In genomic region chr10:86298501-86299001, GRCh38 we compare ENCODE assay signal across 21 cellular contexts.
"Had no signal": no experiment of that assay in that cellular context is flagged by ENCODE, and none has a peak within 500 bp of the region (broad histone marks: within the 10 kb centered on the region; RNA-seq: fewer than 3 reads in every experiment).

No MANE protein-coding gene starts in this region.

- H3K27ac ChIP-seq: colonic mucosa, esophagus squamous epithelium, right atrium auricular region, thoracic aorta had no signal

- H3K4me1 ChIP-seq: colonic mucosa, esophagus squamous epithelium, right atrium auricular region had no signal

- ATAC-seq: activated T-cell treated with anti-CD3 and anti-CD28 coated beads, Interleukin-2, amount 50 U/mL, for 4 hours; natural killer cell treated with Interleukin-12 subunit alpha and Interleukin-12 subunit beta and Interleukin-15 and Interleukin-18, amount 100 ng/mL, for 72 hours had no signal

- H3K4me3 Mint-ChIP-seq: activated naive CD8-positive, alpha-beta T cell; activated T-cell treated with anti-CD3 and anti-CD28 coated beads, Interleukin-2, amount 50 U/mL, for 4 hours; natural killer cell treated with Interleukin-12 subunit alpha and Interleukin-12 subunit beta and Interleukin-15 and Interleukin-18, amount 100 ng/mL, for 72 hours; stimulated activated naive CD8-positive, alpha-beta T cell treated with anti-CD3 and anti-CD28 coated beads, Interleukin-15, Interleukin-2, amounts not matched to agents 100 ng/mL and 50 ng/mL, for 24 hours had no signal

- H3K4me3 ChIP-seq: colonic mucosa, esophagus squamous epithelium, right atrium auricular region, thoracic aorta had no signal

- H3K27ac Mint-ChIP-seq: activated naive CD8-positive, alpha-beta T cell; natural killer cell treated with Interleukin-12 subunit alpha and Interleukin-12 subunit beta and Interleukin-15 and Interleukin-18, amount 100 ng/mL, for 72 hours; progenitor cell of endocrine pancreas; stimulated activated naive CD8-positive, alpha-beta T cell treated with anti-CD3 and anti-CD28 coated beads, Interleukin-15, Interleukin-2, amounts not matched to agents 100 ng/mL and 50 ng/mL, for 24 hours had no signal

- H3K27me3 ChIP-seq: colonic mucosa, esophagus squamous epithelium, right atrium auricular region had no signal

- H3K9me3 ChIP-seq: colonic mucosa, esophagus squamous epithelium, right atrium auricular region, thoracic aorta had no signal

- H3K9me3 Mint-ChIP-seq: activated T-cell treated with anti-CD3 and anti-CD28 coated beads, Interleukin-2, amount 50 U/mL, for 4 hours; natural killer cell treated with Interleukin-12 subunit alpha and Interleukin-12 subunit beta and Interleukin-15 and Interleukin-18, amount 100 ng/mL, for 72 hours; stimulated activated naive CD8-positive, alpha-beta T cell treated with anti-CD3 and anti-CD28 coated beads, Interleukin-15, Interleukin-2, amounts not matched to agents 100 ng/mL and 50 ng/mL, for 24 hours had no signal

- H3K36me3 Mint-ChIP-seq: activated naive CD8-positive, alpha-beta T cell; natural killer cell treated with Interleukin-12 subunit alpha and Interleukin-12 subunit beta and Interleukin-15 and Interleukin-18, amount 100 ng/mL, for 72 hours had no signal

- H3K36me3 ChIP-seq: colonic mucosa, esophagus squamous epithelium, right atrium auricular region, thoracic aorta had no signal

- DNase-seq: activated CD4-positive, alpha-beta T cell treated with anti-CD3 and anti-CD28 coated beads, Interleukin-2, amount 50 U/mL, for 1 hour; activated gamma-delta T cell treated with Interleukin-2 at 50 U/mL for 16 hours; activated T-cell treated with anti-CD3 and anti-CD28 coated beads, Interleukin-2, amount 50 U/mL, for 4 hours; amniotic stem cell; caudate nucleus; colonic mucosa; effector CD4-positive, alpha-beta T cell; esophagus squamous epithelium; hypothalamus; mesendoderm; nucleus accumbens; small intestine; stimulated activated CD4-positive, alpha-beta T cell treated with anti-CD3 and anti-CD28 coated beads, Interleukin-4, amount 100 ng/mL, for 4 hours; stimulated activated CD8-positive, alpha-beta memory T cell treated with anti-CD3 and anti-CD28 coated beads, Interleukin-4, amount 100 ng/mL, for 48 hours; SW 1271 had no signal
